ENCODE assay signal across 1 cellular context in the genomic region with DNA sequence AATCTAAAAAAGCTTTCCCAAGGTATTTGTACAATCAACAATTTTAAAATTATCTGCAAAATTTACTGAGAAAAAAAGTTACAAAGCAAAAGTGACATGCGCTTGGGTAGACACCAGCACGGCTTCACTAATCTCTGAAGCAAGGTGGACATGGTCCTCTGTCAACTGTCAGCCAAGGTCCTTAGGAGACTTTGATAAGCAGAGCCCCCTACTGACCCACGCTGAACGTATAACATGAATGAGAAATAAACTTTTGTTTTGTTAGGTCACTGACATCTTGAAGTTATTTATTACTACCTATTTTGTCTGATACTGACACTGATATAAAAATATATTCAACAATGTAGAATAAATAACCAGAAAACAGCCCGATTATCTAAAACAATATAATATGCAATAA.
TF ChIP-seq lines count a peak whose summit lies in the region.

No MANE protein-coding gene starts in this region.

TF ChIP-seq in HEK293T, 16 proteins besides CTCF, POLR2A, EP300 and RAD21 (continued from another document):
- TF ChIP-seq, protein P1, sequence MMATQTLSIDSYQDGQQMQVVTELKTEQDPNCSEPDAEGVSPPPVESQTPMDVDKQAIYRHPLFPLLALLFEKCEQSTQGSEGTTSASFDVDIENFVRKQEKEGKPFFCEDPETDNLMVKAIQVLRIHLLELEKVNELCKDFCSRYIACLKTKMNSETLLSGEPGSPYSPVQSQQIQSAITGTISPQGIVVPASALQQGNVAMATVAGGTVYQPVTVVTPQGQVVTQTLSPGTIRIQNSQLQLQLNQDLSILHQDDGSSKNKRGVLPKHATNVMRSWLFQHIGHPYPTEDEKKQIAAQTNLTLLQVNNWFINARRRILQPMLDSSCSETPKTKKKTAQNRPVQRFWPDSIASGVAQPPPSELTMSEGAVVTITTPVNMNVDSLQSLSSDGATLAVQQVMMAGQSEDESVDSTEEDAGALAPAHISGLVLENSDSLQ (IDR thresholded peaks at IDR 0.05) = peak; percentile 62
TF ChIP-seq in HEK293T: peak in this region for 1.
